35 cellular contexts compared by ENCODE assay signal in the genomic region with DNA sequence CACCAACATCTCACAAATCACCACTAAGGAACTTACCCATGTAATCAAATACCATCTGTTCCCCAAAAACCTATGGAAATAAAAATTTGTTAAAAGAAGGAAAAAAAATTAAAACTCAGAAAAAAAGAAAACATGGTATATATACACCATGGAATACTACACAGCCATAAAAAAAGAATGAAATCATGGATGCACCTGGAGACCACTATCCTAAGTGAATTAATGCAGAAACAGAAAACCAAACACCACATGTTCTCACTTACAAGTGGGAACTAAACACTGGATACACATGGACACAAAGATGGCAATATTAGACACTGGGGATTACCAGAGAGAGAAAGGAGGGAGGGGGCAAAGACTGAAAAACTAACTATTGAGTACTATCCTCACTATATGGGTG. TPM values are rescaled to one million over a fixed set of nuclear protein-coding genes. Genes with fewer than 3 reads are reported as not detected.
DNase-seq lines count a peak whose midpoint lies in the region; ATAC-seq, FAIRE-seq and TF ChIP-seq lines count a peak whose summit lies in the region.
"Had no signal": no experiment of that assay in that cellular context is flagged by ENCODE, and none has a peak within 500 bp of the region (broad histone marks: within the 10 kb centered on the region; RNA-seq: fewer than 3 reads in every experiment).

No MANE protein-coding gene starts in this region.

- no peak for TF ChIP-seq EP300 in K562 (IDR thresholded peaks at IDR 0.05; ENCODE audit: low read length)

- H3K4me3 ChIP-seq in HEK293 (ENCODE audit: low read depth, low read length) (no peak overlapping the region), K562 (no peak overlapping the region)
- H3K4me3 ChIP-seq: A549; BLaER1; BLaER1 treated with 17β-estradiol and CSF1 and Interleukin-3, amounts not matched to agents 10 nM and 100 nM had no signal

- no peak for TF ChIP-seq CTCF in HEK293 (tag by site-specific recombination; IDR thresholded peaks at IDR 0.05)
- TF ChIP-seq CTCF in K562 (IDR thresholded peaks at IDR 0.05 in 2 of 3, conservative IDR thresholded peaks at IDR 0.05 in 1 of 3; ENCODE audit: insufficient read depth in 2 of 3, low read depth in 1 of 3, low read length in 3 of 3) = no peak

- ATAC-seq in K562 = no peak
- ATAC-seq in GM21619 (IDR thresholded peaks at IDR 0.05; ENCODE audit: unreplicated experiment) = no peak
- ATAC-seq: A549; CD8-positive, alpha-beta T cell had no signal

- no TSS peak for BruUV-seq in K562 (replicated peaks; lab: Mats Ljungman, UMichigan)

- no peak overlapping the region for H3K27ac ChIP-seq in HEK293 (ENCODE audit: extremely low read depth, low read depth, low read length)
- H3K27ac ChIP-seq in K562 (ENCODE audit: extremely low read depth, low read depth, low read length) = no peak overlapping the region
- H3K27ac ChIP-seq: 22Rv1; A549; BLaER1; BLaER1 treated with 17β-estradiol and CSF1 and Interleukin-3, amounts not matched to agents 10 nM and 100 nM; C4-2B had no signal

- no peak overlapping the region for H3K4me2 ChIP-seq in K562 (ENCODE audit: insufficient read depth, low read length)
- H3K4me2 ChIP-seq: A549; BLaER1; BLaER1 treated with 17β-estradiol and CSF1 and Interleukin-3, amounts not matched to agents 10 nM and 100 nM had no signal

- no peak overlapping the region for H3K9ac ChIP-seq in K562 (ENCODE audit: insufficient read depth in 1 of 2, low read depth in 2 of 2, low read length in 2 of 2)
- H3K9ac ChIP-seq: BLaER1; BLaER1 treated with 17β-estradiol and CSF1 and Interleukin-3, amounts not matched to agents 10 nM and 100 nM had no signal

- H3K9me3 ChIP-seq in HEK293 (ENCODE audit: control insufficient read depth, insufficient read depth, low read depth, low read length) = no peaks in the 10 kb centered on the region
- no peaks in the 10 kb centered on the region for H3K9me3 ChIP-seq in K562 (replicated peaks; ENCODE audit: control insufficient read depth, insufficient read depth, low read depth, low read length)
- H3K9me3 ChIP-seq: A549, BE2C, BLaER1, Caco-2 had no signal

- H3K36me3 ChIP-seq in HEK293 (ENCODE audit: control insufficient read depth in 2 of 2, insufficient read depth in 1 of 2, low read length in 2 of 2) (no peaks in the 10 kb centered on the region), K562 (ENCODE audit: control insufficient read depth, insufficient read depth, low read length) (no peaks in the 10 kb centered on the region)
- H3K36me3 ChIP-seq: BE2C; BLaER1; BLaER1 treated with 17β-estradiol and CSF1 and Interleukin-3, amounts not matched to agents 10 nM and 100 nM had no signal

- peak overlapping the region; percentile 66 for H3K27ac Mint-ChIP-seq in activated naive CD4-positive, alpha-beta T cell treated with anti-CD3 and anti-CD28 coated beads, Interleukin-2, amount 50 U/mL, for 24 hours
- H3K27ac Mint-ChIP-seq in activated naive CD4-positive, alpha-beta T cell treated with anti-CD3 and anti-CD28 coated beads, Interleukin-2, amount 10 ng/mL, durations not matched to agents 7 days and 5 days = no peak overlapping the region
- H3K27ac Mint-ChIP-seq: B cell; CD14-positive monocyte; CD4-positive, alpha-beta T cell; CD4-positive, CD25-positive, alpha-beta regulatory T cell; CD8-positive, alpha-beta T cell had no signal

- CTCF ChIA-PET in activated naive CD4-positive, alpha-beta T cell treated with anti-CD3 and anti-CD28 coated beads, Interleukin-2, amount 10 ng/mL, durations not matched to agents 7 days and 5 days (lab: Charles Lee) = no interaction called here
- CTCF ChIA-PET in HEK293 (lab: Yijun Ruan, JAX) = no interaction called here
- CTCF ChIA-PET in K562 (lab: Yijun Ruan, JAX; ENCODE audit: low intra/inter-chr PET ratio) = no interaction called here

- FAIRE-seq in K562 (lab: Jason Lieb, UNC) = no peak
- FAIRE-seq: A204.1, A549, D721Med had no signal

- intact Hi-C loops in K562 (cut with micrococcal nuclease) = no loop called here

- H3K9me3 Mint-ChIP-seq in activated naive CD4-positive, alpha-beta T cell treated with anti-CD3 and anti-CD28 coated beads, Interleukin-2, amount 50 U/mL, for 24 hours = no peaks in the 10 kb centered on the region
- H3K9me3 Mint-ChIP-seq in activated naive CD4-positive, alpha-beta T cell treated with anti-CD3 and anti-CD28 coated beads, Interleukin-2, amount 10 ng/mL, durations not matched to agents 7 days and 5 days = no peaks in the 10 kb centered on the region
- H3K9me3 Mint-ChIP-seq: CD4-positive, alpha-beta T cell had no signal

- POLR2A ChIA-PET in HEK293 (lab: Yijun Ruan, JAX) (no interaction called here), K562 (lab: Yijun Ruan, JAX) (no interaction called here)

- in situ Hi-C loops in K562 (cut with MboI) = no loop called here

- no peaks in the 10 kb centered on the region for H3K79me2 ChIP-seq in K562 (ENCODE audit: control insufficient read depth, insufficient read depth, low read length)

- H3K36me3 Mint-ChIP-seq in activated naive CD4-positive, alpha-beta T cell treated with anti-CD3 and anti-CD28 coated beads, Interleukin-2, amount 50 U/mL, for 24 hours = peaks cover 5% of the 10 kb centered on the region
- H3K36me3 Mint-ChIP-seq in activated naive CD4-positive, alpha-beta T cell treated with anti-CD3 and anti-CD28 coated beads, Interleukin-2, amount 10 ng/mL, durations not matched to agents 7 days and 5 days = no peaks in the 10 kb centered on the region
- H3K36me3 Mint-ChIP-seq: CD14-positive monocyte; CD4-positive, CD25-positive, alpha-beta regulatory T cell had no signal

- no peaks in the 10 kb centered on the region for H3K27me3 ChIP-seq in K562 (ENCODE audit: control insufficient read depth in 2 of 2, insufficient read depth in 2 of 2, low read length in 2 of 2)
- H3K27me3 ChIP-seq: BE2C; BLaER1; BLaER1 treated with 17β-estradiol and CSF1 and Interleukin-3, amounts not matched to agents 10 nM and 100 nM had no signal

- no peak overlapping the region for H2AFZ ChIP-seq in K562 (ENCODE audit: low read depth, low read length)

- H3K9me1 ChIP-seq in K562 (ENCODE audit: control insufficient read depth, insufficient read depth, low read length) = no peaks in the 10 kb centered on the region

- H3K4me1 Mint-ChIP-seq in activated naive CD4-positive, alpha-beta T cell treated with anti-CD3 and anti-CD28 coated beads, Interleukin-2, amount 50 U/mL, for 24 hours = peaks cover 9% of the 10 kb centered on the region
- no peaks in the 10 kb centered on the region for H3K4me1 Mint-ChIP-seq in activated naive CD4-positive, alpha-beta T cell treated with anti-CD3 and anti-CD28 coated beads, Interleukin-2, amount 10 ng/mL, durations not matched to agents 7 days and 5 days
- H3K4me1 Mint-ChIP-seq: B cell had no signal

- H3K4me1 ChIP-seq in HEK293 (ENCODE audit: control insufficient read depth, insufficient read depth, low read length) (no peaks in the 10 kb centered on the region), K562 (replicated peaks in 1 of 2; ENCODE audit: control insufficient read depth in 2 of 2, insufficient read depth in 2 of 2, low read length in 2 of 2) (no peaks in the 10 kb centered on the region)
- H3K4me1 ChIP-seq: A549; BE2C; BLaER1; BLaER1 treated with 17β-estradiol and CSF1 and Interleukin-3, amounts not matched to agents 10 nM and 100 nM; Caco-2 had no signal

- no peak for DNase-seq in activated naive CD4-positive, alpha-beta T cell treated with anti-CD3 and anti-CD28 coated beads, Interleukin-2, amount 10 ng/mL, durations not matched to agents 7 days and 5 days
- no peak for DNase-seq in K562 (ENCODE audit: extremely low read depth in 1 of 4, low spot score in 3 of 4)
- no peak for DNase-seq in activated CD4-positive, alpha-beta T cell treated with anti-CD3 and anti-CD28 coated beads, Interleukin-2, amount 50 U/mL, for 1 hour
- DNase-seq: 8988T; ACHN; AML-193; BE2C; C1 segment of cervical spinal cord; Caco-2; Calu3; CD4-positive, alpha-beta memory T cell; CD4-positive, alpha-beta T cell; CD4-positive, CD25-positive, alpha-beta regulatory T cell; CD8-positive, alpha-beta memory T cell; CD8-positive, alpha-beta T cell; COR-L47; DMS 273 treated with DMSO at 0.1 percent for 48 hours; DMS153; DMS53; DMS79; DMS79 treated with DMSO at 0.1 percent for 48 hours; DND-41; EL had no signal

- no peak for TF ChIP-seq RAD21 in K562 (CRISPR knock-in tag; conservative IDR thresholded peaks at IDR 0.05 in 1 of 2, IDR thresholded peaks at IDR 0.05 in 1 of 2)

- H3K4me3 Mint-ChIP-seq in activated naive CD4-positive, alpha-beta T cell treated with anti-CD3 and anti-CD28 coated beads, Interleukin-2, amount 50 U/mL, for 24 hours = no peak overlapping the region
- H3K4me3 Mint-ChIP-seq in activated naive CD4-positive, alpha-beta T cell treated with anti-CD3 and anti-CD28 coated beads, Interleukin-2, amount 10 ng/mL, durations not matched to agents 7 days and 5 days = no peak overlapping the region
- H3K4me3 Mint-ChIP-seq: B cell; CD14-positive monocyte; CD4-positive, alpha-beta memory T cell; CD4-positive, alpha-beta T cell; CD4-positive, CD25-positive, alpha-beta regulatory T cell; CD8-positive, alpha-beta memory T cell; CD8-positive, alpha-beta T cell had no signal

- TF ChIP-seq POLR2A in K562 (conservative IDR thresholded peaks at IDR 0.05) = no peak

- H4K20me1 ChIP-seq in K562 (replicated peaks; ENCODE audit: control insufficient read depth, insufficient read depth, low read length) = no peaks in the 10 kb centered on the region
- H4K20me1 ChIP-seq: BLaER1; BLaER1 treated with 17β-estradiol and CSF1 and Interleukin-3, amounts not matched to agents 10 nM and 100 nM had no signal

- no peaks in the 10 kb centered on the region for H3K27me3 Mint-ChIP-seq in activated naive CD4-positive, alpha-beta T cell treated with anti-CD3 and anti-CD28 coated beads, Interleukin-2, amount 50 U/mL, for 24 hours
- peaks cover 3% of the 10 kb centered on the region for H3K27me3 Mint-ChIP-seq in activated naive CD4-positive, alpha-beta T cell treated with anti-CD3 and anti-CD28 coated beads, Interleukin-2, amount 10 ng/mL, durations not matched to agents 7 days and 5 days

RNA-seq across cellular contexts. Expression of a gene that starts 50.4 kb away (rescaled TPM):
- 0.05 TPM in 1 of 2 replicates, not detected in the other for total RNA-seq in K562 (2011; cell fraction: chromatin; rRNA removed; ENCODE audit: low replicate concordance)
- 0.17 TPM in 1 of 2 replicates, not detected in the other for total RNA-seq in K562 (2011; cell fraction: nucleolus; rRNA removed)
- not detected in 2 replicates for total RNA-seq in K562 (2011; cell fraction: nucleoplasm; rRNA removed)
- under 0.01 and 0.08 TPM in 2 replicates for total RNA-seq in K562 (2014; rRNA removed)
- 0.04 TPM in 1 of 2 replicates, not detected in the other for total RNA-seq in K562 (2014; rRNA removed; fragmentation: Illumina TruSeq; extraction: Trizol)
- total RNA-seq in K562 (2015; rRNA removed; fragmentation: Illumina TruSeq; extraction: Trizol) = 0.04 TPM in 2 replicates
- total RNA-seq in K562 (2021) = 0.07 and 0.22 TPM in 2 replicates
- 0.01 TPM in 1 of 2 replicates, not detected in the other for polyA plus RNA-seq in K562 (2011; rRNA removed)
- 0.03 and 0.04 TPM in 2 replicates for polyA plus RNA-seq in K562 (2011; cell fraction: cytosol; rRNA removed)
- polyA plus RNA-seq in K562 (2011; cell fraction: nucleus; rRNA removed) = 0.03 and 0.06 TPM in 2 replicates
- polyA plus RNA-seq in K562 (2012) = 0.07 and 0.26 TPM in 2 replicates
- 0.03 TPM in 1 of 2 replicates, not detected in the other for polyA plus RNA-seq in K562 (2014; fragmentation: Illumina TruSeq; extraction: Trizol)
- polyA plus RNA-seq in K562 (2014; fragmentation: Nextera tagmentation; extraction: Ambion mirVana) = not detected
- 0.03 TPM in 1 of 2 replicates, not detected in the other for polyA plus RNA-seq in K562 (2014; rRNA removed)
- 0.11 and 0.12 TPM in 2 replicates for polyA minus RNA-seq in K562 (2011; rRNA and poly(A)+ RNA removed)
- polyA minus RNA-seq in K562 (2011; cell fraction: cytosol; rRNA and poly(A)+ RNA removed) = not detected in 2 replicates
- polyA minus RNA-seq in K562 (2011; cell fraction: nucleus; rRNA and poly(A)+ RNA removed) = under 0.01 and 0.13 TPM in 2 replicates
- polyA plus RNA-seq: CD14-positive monocyte had no signal
